26 cellular contexts compared by ENCODE assay signal in the genomic region with DNA sequence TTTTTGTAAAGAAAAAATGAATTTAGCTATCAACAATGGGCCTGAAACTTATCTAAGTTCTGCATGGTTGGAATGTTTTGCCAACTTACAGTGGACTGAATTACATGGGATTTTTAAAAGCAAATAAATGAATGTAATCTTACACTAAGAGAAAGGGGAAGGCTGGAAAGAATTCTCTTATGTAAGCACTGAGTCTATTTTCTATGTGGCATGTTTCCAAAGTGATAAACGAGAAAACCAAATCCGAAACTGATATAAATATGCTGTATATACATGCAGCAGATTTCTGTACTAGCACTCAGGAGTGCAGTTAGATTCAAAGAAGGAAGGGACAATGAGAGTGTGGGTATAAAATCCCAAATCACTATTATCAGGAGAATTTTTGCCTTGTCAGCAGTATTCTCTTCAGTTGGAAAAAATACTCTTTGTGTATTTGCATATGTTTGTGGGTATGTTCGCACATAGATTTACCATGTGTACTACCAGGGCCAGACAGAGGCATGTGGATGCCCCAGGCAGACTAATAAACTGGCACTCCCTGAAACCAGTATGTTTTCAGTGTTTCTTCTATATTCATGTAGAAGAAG.
DNase-seq lines count a peak whose midpoint lies in the region; ATAC-seq, FAIRE-seq and TF ChIP-seq lines count a peak whose summit lies in the region.
"Had no signal": no experiment of that assay in that cellular context is flagged by ENCODE, and none has a peak within 500 bp of the region (broad histone marks: within the 10 kb centered on the region; RNA-seq: fewer than 3 reads in every experiment).

No MANE protein-coding gene starts in this region.

- intact Hi-C loops in cardiac septum (cut with DNase I) = no loop called here

- H3K4me1 ChIP-seq in A549 (no peaks in the 10 kb centered on the region), astrocyte (ENCODE audit: insufficient read depth, low read length) (no peaks in the 10 kb centered on the region)
- H3K4me1 ChIP-seq: esophagus squamous epithelium, left ventricle myocardium inferior, thyroid gland had no signal

- H3K9me3 ChIP-seq in A549 = no peaks in the 10 kb centered on the region
- no peaks in the 10 kb centered on the region for H3K9me3 ChIP-seq in astrocyte (ENCODE audit: insufficient read depth, low read depth, low read length)
- H3K9me3 ChIP-seq: esophagus squamous epithelium, left ventricle myocardium inferior, thyroid gland had no signal

- no peak overlapping the region for H3K4me3 ChIP-seq in A549
- H3K4me3 ChIP-seq in astrocyte (ENCODE audit: insufficient read depth, low read depth, low read length) = no peak overlapping the region
- H3K4me3 ChIP-seq: esophagus squamous epithelium, left ventricle myocardium inferior, PC-9, thyroid gland had no signal

- POLR2A ChIA-PET in A549 (lab: Yijun Ruan, JAX) = no interaction called here

- no peaks in the 10 kb centered on the region for H3K27me3 Mint-ChIP-seq in astrocyte (ENCODE audit: low read depth, unreplicated experiment)
- H3K27me3 Mint-ChIP-seq in mesothelial cell of epicardium (ENCODE audit: low read depth) = no peaks in the 10 kb centered on the region
- H3K27me3 Mint-ChIP-seq: activated CD4-positive, alpha-beta T cell treated with anti-CD3 and anti-CD28 coated beads for 36 hours; stimulated activated naive CD8-positive, alpha-beta T cell treated with anti-CD3 and anti-CD28 coated beads, Interleukin-15, Interleukin-2, amounts not matched to agents 100 ng/mL and 50 ng/mL, for 24 hours had no signal

- no peak for TF ChIP-seq CTCF in A549 (IDR thresholded peaks at IDR 0.05)
- no peak for TF ChIP-seq CTCF in astrocyte (IDR thresholded peaks at IDR 0.05; ENCODE audit: insufficient read depth, low read depth, low read length)
- no peak for TF ChIP-seq CTCF in mesothelial cell of epicardium (IDR thresholded peaks at IDR 0.05; ENCODE audit: unreplicated experiment)

- H3K36me3 Mint-ChIP-seq in astrocyte (ENCODE audit: low read depth, unreplicated experiment) (no peaks in the 10 kb centered on the region), mesothelial cell of epicardium (peaks cover 2% of the 10 kb centered on the region)
- H3K36me3 Mint-ChIP-seq: activated naive CD4-positive, alpha-beta T cell treated with anti-CD3 and anti-CD28 coated beads, Interleukin-2, amount 50 U/mL, for 72 hours had no signal

- TF ChIP-seq RAD21 in A549 (conservative IDR thresholded peaks at IDR 0.05 in 1 of 2, IDR thresholded peaks at IDR 0.05 in 1 of 2) = no peak

- no peak overlapping the region for H3K4me2 ChIP-seq in A549
- H3K4me2 ChIP-seq in astrocyte (ENCODE audit: low read length) = no peak overlapping the region
- H3K4me2 ChIP-seq: PC-9 had no signal

- H3K9ac ChIP-seq in astrocyte (ENCODE audit: low read length) = no peak overlapping the region

- no peak for ATAC-seq in A549
- ATAC-seq in GM21825 (IDR thresholded peaks at IDR 0.05; ENCODE audit: unreplicated experiment) = no peak
- ATAC-seq: activated CD4-positive, alpha-beta T cell treated with anti-CD3 and anti-CD28 coated beads for 36 hours; activated CD8-positive, alpha-beta T cell treated with anti-CD3 and anti-CD28 coated beads, Interleukin-2, amount 10 ng/mL, durations not matched to agents 7 days and 5 days; activated naive CD4-positive, alpha-beta T cell treated with anti-CD3 and anti-CD28 coated beads, Interleukin-2, amount 50 U/mL, for 72 hours; Right ventricle myocardium inferior had no signal

- TF ChIP-seq EP300 in A549 (IDR thresholded peaks at IDR 0.05) = no peak

- H3K9me3 Mint-ChIP-seq in astrocyte (ENCODE audit: unreplicated experiment) (no peaks in the 10 kb centered on the region), mesothelial cell of epicardium (peaks cover 3% of the 10 kb centered on the region)
- H3K9me3 Mint-ChIP-seq: stimulated activated naive CD8-positive, alpha-beta T cell treated with anti-CD3 and anti-CD28 coated beads, Interleukin-15, Interleukin-2, amounts not matched to agents 100 ng/mL and 50 ng/mL, for 24 hours had no signal

- WGBS in A549 (ENCODE audit: missing lambda C conversion rate) = 34% methylated on average over 3 of the region's 3 CpGs

- no peaks in the 10 kb centered on the region for H3K36me3 ChIP-seq in astrocyte (ENCODE audit: insufficient read depth, low read length)
- H3K36me3 ChIP-seq: esophagus squamous epithelium, left ventricle myocardium inferior, thyroid gland had no signal

- H3K27ac ChIP-seq in A549 (no peak overlapping the region), astrocyte (ENCODE audit: low read depth, low read length) (no peak overlapping the region)
- H3K27ac ChIP-seq: esophagus squamous epithelium, left ventricle myocardium inferior, PC-9, thyroid gland had no signal

- no peak for DNase-seq in A549 (ENCODE audit: low read depth in 1 of 2, low spot score in 1 of 2)
- peak; percentile 42 for DNase-seq in H4 (ENCODE audit: low spot score)
- DNase-seq in astrocyte (ENCODE audit: low read depth) = peak; percentile 42
- DNase-seq in mesothelial cell of epicardium (ENCODE audit: low spot score in 2 of 2, unreplicated experiment in 2 of 2) = no peak
- DNase-seq in cardiac septum (ENCODE audit: low spot score) = no peak
- no peak for DNase-seq in Kasumi-1 (lab: John Stamatoyannopoulos, UW)
- DNase-seq: ACHN; activated CD4-positive, alpha-beta T cell treated with anti-CD3 and anti-CD28 coated beads for 36 hours; activated CD8-positive, alpha-beta T cell treated with anti-CD3 and anti-CD28 coated beads, Interleukin-2, amount 10 ng/mL, durations not matched to agents 7 days and 5 days; activated T-cell treated with anti-CD3 and anti-CD28 coated beads for 4 hours; aorta; central memory CD4-positive, alpha-beta T cell; esophagus squamous epithelium; Karpas-422; left ventricle myocardium inferior; NCI-H1694 treated with DMSO at 0.1 percent for 48 hours; NCI-H748 treated with DMSO at 0.1 percent for 48 hours; PC-9; T-helper 2 cell; thyroid gland had no signal

- CTCF ChIA-PET in A549 (lab: Yijun Ruan, JAX) = no interaction called here

- H3K4me1 Mint-ChIP-seq in astrocyte (ENCODE audit: low read depth, unreplicated experiment) = no peaks in the 10 kb centered on the region
- H3K4me1 Mint-ChIP-seq in mesothelial cell of epicardium = peaks cover 32% of the 10 kb centered on the region
- H3K4me1 Mint-ChIP-seq: activated CD4-positive, alpha-beta T cell treated with anti-CD3 and anti-CD28 coated beads for 36 hours had no signal

- no peak overlapping the region for H2AFZ ChIP-seq in astrocyte (ENCODE audit: low read depth, low read length)
- H2AFZ ChIP-seq: PC-9 had no signal

- no peaks in the 10 kb centered on the region for H3K27me3 ChIP-seq in astrocyte (ENCODE audit: insufficient read depth, low read length)
- H3K27me3 ChIP-seq: esophagus squamous epithelium, thyroid gland had no signal

- no peak overlapping the region for H3K4me3 Mint-ChIP-seq in astrocyte (ENCODE audit: unreplicated experiment)
- no peak overlapping the region for H3K4me3 Mint-ChIP-seq in mesothelial cell of epicardium
- H3K4me3 Mint-ChIP-seq: activated CD4-positive, alpha-beta T cell treated with anti-CD3 and anti-CD28 coated beads for 36 hours; activated CD8-positive, alpha-beta T cell treated with anti-CD3 and anti-CD28 coated beads, Interleukin-2, amount 10 ng/mL, durations not matched to agents 7 days and 5 days; stimulated activated naive CD8-positive, alpha-beta T cell treated with anti-CD3 and anti-CD28 coated beads, Interleukin-15, Interleukin-2, amounts not matched to agents 100 ng/mL and 50 ng/mL, for 24 hours had no signal

- H3K27ac Mint-ChIP-seq in astrocyte (ENCODE audit: unreplicated experiment) = no peak overlapping the region
- peak overlapping the region; percentile 82 for H3K27ac Mint-ChIP-seq in mesothelial cell of epicardium
- H3K27ac Mint-ChIP-seq: activated CD4-positive, alpha-beta T cell treated with anti-CD3 and anti-CD28 coated beads for 36 hours; activated CD8-positive, alpha-beta T cell treated with anti-CD3 and anti-CD28 coated beads, Interleukin-2, amount 10 ng/mL, durations not matched to agents 7 days and 5 days; activated naive CD4-positive, alpha-beta T cell treated with anti-CD3 and anti-CD28 coated beads, Interleukin-2, amount 50 U/mL, for 72 hours; stimulated activated naive CD8-positive, alpha-beta T cell treated with anti-CD3 and anti-CD28 coated beads, Interleukin-15, Interleukin-2, amounts not matched to agents 100 ng/mL and 50 ng/mL, for 24 hours had no signal

- H3K79me2 ChIP-seq in astrocyte (ENCODE audit: insufficient read depth, low read length) = no peaks in the 10 kb centered on the region

- no peak for TF ChIP-seq POLR2A in A549 (IDR thresholded peaks at IDR 0.05; ENCODE audit: low read length)

- FAIRE-seq in A549 (lab: Jason Lieb, UNC) = no peak
- FAIRE-seq in astrocyte (lab: Jason Lieb, UNC) = no peak
- FAIRE-seq: endometrium, islet of Langerhans had no signal

- no peaks in the 10 kb centered on the region for H4K20me1 ChIP-seq in astrocyte (ENCODE audit: insufficient read depth, low read length)

TF ChIP-seq in A549, 52 proteins besides CTCF, POLR2A, EP300 and RAD21:
- TF ChIP-seq MAFK (IDR thresholded peaks at IDR 0.05; ENCODE audit: partially characterized antibody) (peak; percentile 99), KDM5A (IDR thresholded peaks at IDR 0.05) (no peak), POLR2AphosphoS2 (conservative IDR thresholded peaks at IDR 0.05; ENCODE audit: low read length) (no peak)

Comparison
In these comparisons a context has a peak if more than half of its experiments do, and no peak if none do; other contexts are left out.
1. DNase-seq: peak in H4 (single experiment) and astrocyte (single experiment); none in A549 (0 of 2), mesothelial cell of epicardium (0 of 2), cardiac septum (single experiment) and Kasumi-1 (0 of 2).